Comparison of ENCODE assay signal across 31 cellular contexts in genomic region chr10:110608087-110608486, GRCh38. TPM values are rescaled to one million over a fixed set of nuclear protein-coding genes. Genes with fewer than 3 reads are reported as not detected.
"Had no signal": no experiment of that assay in that cellular context is flagged by ENCODE, and none has a peak within 500 bp of the region (broad histone marks: within the 10 kb centered on the region; RNA-seq: fewer than 3 reads in every experiment).

No MANE protein-coding gene starts in this region.

- H3K4me1 ChIP-seq: ascending aorta had no signal

- H3K4me3 ChIP-seq: ascending aorta, cardiac muscle cell had no signal

- FAIRE-seq: bronchial epithelial cell, TTC549 had no signal

- DNase-seq: activated B cell treated with CpG ODN at 0.5 μM for 24 hours; activated CD4-positive, alpha-beta memory T cell treated with anti-CD3 and anti-CD28 coated beads, Interleukin-2, amount 10 ng/mL, durations not matched to agents 7 days and 5 days; activated CD4-positive, alpha-beta T cell treated with anti-CD3 and anti-CD28 coated beads for 1 hour; activated CD4-positive, alpha-beta T cell treated with anti-CD3 and anti-CD28 coated beads for 36 hours; activated CD4-positive, alpha-beta T cell treated with anti-CD3 and anti-CD28 coated beads for 48 hours; activated CD4-positive, alpha-beta T cell treated with anti-CD3 and anti-CD28 coated beads, Interleukin-2, amount 10 ng/mL, durations not matched to agents 7 days and 5 days; activated CD4-positive, alpha-beta T cell treated with anti-CD3 and anti-CD28 coated beads, Interleukin-2, amount 50 U/mL, for 48 hours; activated CD8-positive, alpha-beta memory T cell treated with anti-CD3 and anti-CD28 coated beads for 24 hours; activated CD8-positive, alpha-beta memory T cell treated with anti-CD3 and anti-CD28 coated beads, Interleukin-2, amount 10 ng/mL, durations not matched to agents 7 days and 5 days; activated CD8-positive, alpha-beta memory T cell treated with anti-CD3 and anti-CD28 coated beads, Interleukin-2, amount 50 U/mL, for 48 hours; activated CD8-positive, alpha-beta T cell treated with anti-CD3 and anti-CD28 coated beads, Interleukin-2, amount 10 ng/mL, durations not matched to agents 7 days and 5 days; activated effector memory CD4-positive, alpha-beta T cell treated with Interleukin-2 at 50 U/mL for 16 hours; activated gamma-delta T cell; activated naive CD4-positive, alpha-beta T cell treated with anti-CD3 and anti-CD28 coated beads, Interleukin-2, amount 10 ng/mL, durations not matched to agents 7 days and 5 days; activated naive CD4-positive, alpha-beta T cell treated with Interleukin-2 at 50 U/mL for 16 hours; activated naive CD8-positive, alpha-beta T cell treated with anti-CD3 and anti-CD28 coated beads, Interleukin-2, amount 10 ng/mL, durations not matched to agents 7 days and 5 days; activated naive CD8-positive, alpha-beta T cell treated with anti-CD3 and anti-CD28 coated beads, Interleukin-2, amount 50 U/mL, for 24 hours; activated T-cell treated with anti-CD3 and anti-CD28 coated beads, Interleukin-2, amount 50 U/mL, for 24 hours; activated T-cell treated with anti-CD3 and anti-CD28 coated beads, Interleukin-2, amount 50 U/mL, for 48 hours; amygdala; anterior cingulate cortex; caudate nucleus; T-helper 1 cell; T-helper 2 cell; T-helper 9 cell had no signal

- H3K9me3 ChIP-seq: ascending aorta had no signal

- H3K27me3 ChIP-seq: ascending aorta, cardiac muscle cell had no signal

- H3K27ac ChIP-seq: ascending aorta, cardiac muscle cell, VCaP had no signal

- ATAC-seq: activated CD4-positive, alpha-beta T cell treated with anti-CD3 and anti-CD28 coated beads for 36 hours; activated CD4-positive, CD25-positive, alpha-beta regulatory T cell treated with anti-CD3 and anti-CD28 coated beads, Interleukin-2, amount 50 U/mL, for 24 hours; activated CD8-positive, alpha-beta memory T cell treated with anti-CD3 and anti-CD28 coated beads, Interleukin-2, amount 10 ng/mL, durations not matched to agents 7 days and 5 days; activated CD8-positive, alpha-beta T cell treated with anti-CD3 and anti-CD28 coated beads, Interleukin-2, amount 10 ng/mL, durations not matched to agents 7 days and 5 days; activated naive CD8-positive, alpha-beta T cell treated with anti-CD3 and anti-CD28 coated beads, Interleukin-2, amount 50 U/mL, for 24 hours had no signal

RNA-seq across cellular contexts. Expression of gene RBM20, which starts 36.0 kb away (rescaled TPM):
- total RNA-seq: activated CD4-positive, alpha-beta T cell treated with anti-CD3 and anti-CD28 coated beads, Interleukin-2, amount 10 ng/mL, durations not matched to agents 7 days and 5 days; bronchial epithelial cell had no signal
